Comparison of ENCODE assay signal across 2 cellular contexts in genomic region chr1:216616425-216616824, GRCh38.
TF ChIP-seq lines count a peak whose summit lies in the region.

No MANE protein-coding gene starts in this region.

TF ChIP-seq in SK-N-SH treated with all-trans-retinoic acid at 6 μM for 48 hours, 23 proteins besides CTCF, POLR2A, EP300 and RAD21:
- TF ChIP-seq, protein P1, sequence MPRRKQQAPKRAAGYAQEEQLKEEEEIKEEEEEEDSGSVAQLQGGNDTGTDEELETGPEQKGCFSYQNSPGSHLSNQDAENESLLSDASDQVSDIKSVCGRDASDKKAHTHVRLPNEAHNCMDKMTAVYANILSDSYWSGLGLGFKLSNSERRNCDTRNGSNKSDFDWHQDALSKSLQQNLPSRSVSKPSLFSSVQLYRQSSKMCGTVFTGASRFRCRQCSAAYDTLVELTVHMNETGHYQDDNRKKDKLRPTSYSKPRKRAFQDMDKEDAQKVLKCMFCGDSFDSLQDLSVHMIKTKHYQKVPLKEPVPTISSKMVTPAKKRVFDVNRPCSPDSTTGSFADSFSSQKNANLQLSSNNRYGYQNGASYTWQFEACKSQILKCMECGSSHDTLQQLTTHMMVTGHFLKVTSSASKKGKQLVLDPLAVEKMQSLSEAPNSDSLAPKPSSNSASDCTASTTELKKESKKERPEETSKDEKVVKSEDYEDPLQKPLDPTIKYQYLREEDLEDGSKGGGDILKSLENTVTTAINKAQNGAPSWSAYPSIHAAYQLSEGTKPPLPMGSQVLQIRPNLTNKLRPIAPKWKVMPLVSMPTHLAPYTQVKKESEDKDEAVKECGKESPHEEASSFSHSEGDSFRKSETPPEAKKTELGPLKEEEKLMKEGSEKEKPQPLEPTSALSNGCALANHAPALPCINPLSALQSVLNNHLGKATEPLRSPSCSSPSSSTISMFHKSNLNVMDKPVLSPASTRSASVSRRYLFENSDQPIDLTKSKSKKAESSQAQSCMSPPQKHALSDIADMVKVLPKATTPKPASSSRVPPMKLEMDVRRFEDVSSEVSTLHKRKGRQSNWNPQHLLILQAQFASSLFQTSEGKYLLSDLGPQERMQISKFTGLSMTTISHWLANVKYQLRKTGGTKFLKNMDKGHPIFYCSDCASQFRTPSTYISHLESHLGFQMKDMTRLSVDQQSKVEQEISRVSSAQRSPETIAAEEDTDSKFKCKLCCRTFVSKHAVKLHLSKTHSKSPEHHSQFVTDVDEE (CRISPR knock-in tag; IDR thresholded peaks at IDR 0.05) = no peak
- no peak for TF ChIP-seq OSR1 (CRISPR knock-in tag; IDR thresholded peaks at IDR 0.05)
- no peak for TF ChIP-seq TCF4 (CRISPR knock-in tag; IDR thresholded peaks at IDR 0.05; ENCODE audit: borderline replicate concordance)
- TF ChIP-seq BACH2 (CRISPR knock-in tag; IDR thresholded peaks at IDR 0.05; ENCODE audit: borderline replicate concordance) = no peak
- TF ChIP-seq ESRRG (CRISPR knock-in tag; IDR thresholded peaks at IDR 0.05) = no peak
- TF ChIP-seq, protein P2, sequence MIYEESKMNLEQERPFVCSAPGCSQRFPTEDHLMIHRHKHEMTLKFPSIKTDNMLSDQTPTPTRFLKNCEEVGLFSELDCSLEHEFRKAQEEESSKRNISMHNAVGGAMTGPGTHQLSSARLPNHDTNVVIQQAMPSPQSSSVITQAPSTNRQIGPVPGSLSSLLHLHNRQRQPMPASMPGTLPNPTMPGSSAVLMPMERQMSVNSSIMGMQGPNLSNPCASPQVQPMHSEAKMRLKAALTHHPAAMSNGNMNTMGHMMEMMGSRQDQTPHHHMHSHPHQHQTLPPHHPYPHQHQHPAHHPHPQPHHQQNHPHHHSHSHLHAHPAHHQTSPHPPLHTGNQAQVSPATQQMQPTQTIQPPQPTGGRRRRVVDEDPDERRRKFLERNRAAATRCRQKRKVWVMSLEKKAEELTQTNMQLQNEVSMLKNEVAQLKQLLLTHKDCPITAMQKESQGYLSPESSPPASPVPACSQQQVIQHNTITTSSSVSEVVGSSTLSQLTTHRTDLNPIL (CRISPR knock-in tag; IDR thresholded peaks at IDR 0.05; ENCODE audit: low read depth) = no peak
- no peak for TF ChIP-seq ZNF8 (CRISPR knock-in tag; IDR thresholded peaks at IDR 0.05)
- no peak for TF ChIP-seq ZC3H10 (CRISPR knock-in tag; IDR thresholded peaks at IDR 0.05)
- TF ChIP-seq GLIS3 (CRISPR knock-in tag; IDR thresholded peaks at IDR 0.05) = no peak
- TF ChIP-seq RARB (CRISPR knock-in tag; IDR thresholded peaks at IDR 0.05) = no peak

TF ChIP-seq in SK-N-SH, 30 proteins besides CTCF, POLR2A, EP300 and RAD21 (continued from another document):
- TF ChIP-seq REST (IDR thresholded peaks at IDR 0.05; ENCODE audit: low read depth, low read length) (no peak), RXRA (IDR thresholded peaks at IDR 0.05; ENCODE audit: borderline replicate concordance, low read depth) (no peak), RCOR1 (IDR thresholded peaks at IDR 0.05; ENCODE audit: low read length) (no peak), YY1 (IDR thresholded peaks at IDR 0.05; ENCODE audit: low read depth) (no peak), PBX3 (IDR thresholded peaks at IDR 0.05) (no peak), POLR2AphosphoS5 (IDR thresholded peaks at IDR 0.05; ENCODE audit: low read depth, low read length) (no peak), FOSL2 (IDR thresholded peaks at IDR 0.05; ENCODE audit: borderline replicate concordance, low read depth) (no peak), IRF3 (IDR thresholded peaks at IDR 0.05; ENCODE audit: low read depth, low read length) (no peak), GATA2 (CRISPR knock-in tag; IDR thresholded peaks at IDR 0.05) (no peak), MAX (IDR thresholded peaks at IDR 0.05; ENCODE audit: low read depth) (no peak), JUND (IDR thresholded peaks at IDR 0.05) (no peak), TEAD4 (IDR thresholded peaks at IDR 0.05; ENCODE audit: borderline replicate concordance, insufficient read depth) (no peak), ELF1 (IDR thresholded peaks at IDR 0.05) (no peak)
- TF ChIP-seq, protein P3, sequence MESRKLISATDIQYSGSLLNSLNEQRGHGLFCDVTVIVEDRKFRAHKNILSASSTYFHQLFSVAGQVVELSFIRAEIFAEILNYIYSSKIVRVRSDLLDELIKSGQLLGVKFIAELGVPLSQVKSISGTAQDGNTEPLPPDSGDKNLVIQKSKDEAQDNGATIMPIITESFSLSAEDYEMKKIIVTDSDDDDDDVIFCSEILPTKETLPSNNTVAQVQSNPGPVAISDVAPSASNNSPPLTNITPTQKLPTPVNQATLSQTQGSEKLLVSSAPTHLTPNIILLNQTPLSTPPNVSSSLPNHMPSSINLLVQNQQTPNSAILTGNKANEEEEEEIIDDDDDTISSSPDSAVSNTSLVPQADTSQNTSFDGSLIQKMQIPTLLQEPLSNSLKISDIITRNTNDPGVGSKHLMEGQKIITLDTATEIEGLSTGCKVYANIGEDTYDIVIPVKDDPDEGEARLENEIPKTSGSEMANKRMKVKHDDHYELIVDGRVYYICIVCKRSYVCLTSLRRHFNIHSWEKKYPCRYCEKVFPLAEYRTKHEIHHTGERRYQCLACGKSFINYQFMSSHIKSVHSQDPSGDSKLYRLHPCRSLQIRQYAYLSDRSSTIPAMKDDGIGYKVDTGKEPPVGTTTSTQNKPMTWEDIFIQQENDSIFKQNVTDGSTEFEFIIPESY (IDR thresholded peaks at IDR 0.05; ENCODE audit: borderline replicate concordance, low read depth) = no peak
